30 cellular contexts compared by ENCODE assay signal in the genomic region with DNA sequence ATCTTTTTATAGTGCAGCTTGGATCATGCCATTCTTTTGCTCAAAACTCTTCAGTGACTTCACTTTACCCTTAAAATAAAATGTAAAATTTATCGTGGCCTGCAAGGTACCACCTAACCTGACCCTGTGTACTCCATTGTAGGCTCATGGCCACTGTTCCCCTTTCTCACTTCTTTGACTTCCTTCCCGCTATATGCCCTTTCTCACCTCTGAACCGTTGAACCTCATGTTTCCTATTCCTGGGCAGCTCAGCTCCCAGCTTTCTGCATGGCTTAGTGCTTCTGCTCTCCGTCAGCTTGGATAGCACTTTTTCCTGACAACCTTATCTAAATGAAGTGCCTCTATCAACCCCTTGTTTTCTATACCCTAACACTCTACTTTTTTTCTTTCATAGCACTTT.
"Had no signal": no experiment of that assay in that cellular context is flagged by ENCODE, and none has a peak within 500 bp of the region (broad histone marks: within the 10 kb centered on the region; RNA-seq: fewer than 3 reads in every experiment).

No MANE protein-coding gene starts in this region.

- H3K4me3 ChIP-seq: adrenal gland, body of pancreas, colonic mucosa had no signal

- DNase-seq: activated B cell treated with CpG ODN at 0.5 μM for 24 hours; activated CD4-positive, alpha-beta T cell treated with anti-CD3 and anti-CD28 coated beads for 48 hours; activated CD4-positive, alpha-beta T cell treated with anti-CD3 and anti-CD28 coated beads, Interleukin-2, amount 50 U/mL, for 1 hour; activated CD4-positive, alpha-beta T cell treated with anti-CD3 and anti-CD28 coated beads, Interleukin-2, amount 50 U/mL, for 48 hours; activated CD8-positive, alpha-beta memory T cell treated with anti-CD3 and anti-CD28 coated beads for 24 hours; activated CD8-positive, alpha-beta T cell treated with anti-CD3 and anti-CD28 coated beads for 36 hours; activated effector memory CD4-positive, alpha-beta T cell treated with Interleukin-2 at 50 U/mL for 16 hours; activated gamma-delta T cell treated with Interleukin-2 at 50 U/mL for 16 hours; activated naive CD4-positive, alpha-beta T cell treated with anti-CD3 and anti-CD28 coated beads for 36 hours; activated naive CD8-positive, alpha-beta T cell treated with anti-CD3 and anti-CD28 coated beads for 36 hours; activated naive CD8-positive, alpha-beta T cell treated with anti-CD3 and anti-CD28 coated beads, Interleukin-2, amount 50 U/mL, for 24 hours; activated T-cell treated with anti-CD3 and anti-CD28 coated beads, Interleukin-2, amount 50 U/mL, for 4 hours; adrenal gland; amygdala; aorta; body of pancreas; central memory CD4-positive, alpha-beta T cell; cerebellar nuclear complex; colonic mucosa; effector CD8-positive, alpha-beta T cell; foreskin fibroblast; SW 1271; T-cell; T1000; WERI-Rb-1 had no signal

- H3K27ac ChIP-seq: adrenal gland, body of pancreas, colonic mucosa, WERI-Rb-1 had no signal

- H3K27me3 Mint-ChIP-seq: activated CD8-positive, alpha-beta T cell treated with anti-CD3 and anti-CD28 coated beads for 36 hours; activated naive CD4-positive, alpha-beta T cell treated with anti-CD3 and anti-CD28 coated beads, Interleukin-2, amount 50 U/mL, for 24 hours; activated naive CD8-positive, alpha-beta T cell treated with anti-CD3 and anti-CD28 coated beads for 36 hours; activated naive CD8-positive, alpha-beta T cell treated with anti-CD3 and anti-CD28 coated beads, Interleukin-2, amount 50 U/mL, for 24 hours; activated T-helper 17 cell treated with anti-CD3 and anti-CD28 coated beads, Interleukin-2, amount 50 U/mL, for 72 hours; T-cell had no signal

- H3K27me3 ChIP-seq: adrenal gland, body of pancreas, colonic mucosa had no signal

- H3K4me3 Mint-ChIP-seq: activated B cell treated with CpG ODN at 0.5 μM for 24 hours; activated CD8-positive, alpha-beta T cell treated with anti-CD3 and anti-CD28 coated beads for 36 hours; activated naive CD4-positive, alpha-beta T cell treated with anti-CD3 and anti-CD28 coated beads for 36 hours; activated naive CD4-positive, alpha-beta T cell treated with anti-CD3 and anti-CD28 coated beads, Interleukin-2, amount 50 U/mL, for 24 hours; activated naive CD8-positive, alpha-beta T cell treated with anti-CD3 and anti-CD28 coated beads for 36 hours; activated naive CD8-positive, alpha-beta T cell treated with anti-CD3 and anti-CD28 coated beads, Interleukin-2, amount 50 U/mL, for 24 hours; activated T-cell treated with anti-CD3 and anti-CD28 coated beads, Interleukin-2, amount 50 U/mL, for 4 hours; activated T-helper 17 cell treated with anti-CD3 and anti-CD28 coated beads, Interleukin-2, amount 50 U/mL, for 72 hours; T-cell; T-helper 1 cell treated with Interleukin-12 subunit alpha and Interleukin-12 subunit beta and Interleukin-4 antibody, amounts not matched to agents 30 μg/mL and 1 μg/mL, for 36 hours had no signal

- H3K36me3 ChIP-seq: colonic mucosa had no signal

- H3K9me3 ChIP-seq: adrenal gland, body of pancreas, colonic mucosa had no signal

- H3K4me1 Mint-ChIP-seq: activated B cell treated with CpG ODN at 0.5 μM for 24 hours; activated naive CD4-positive, alpha-beta T cell treated with anti-CD3 and anti-CD28 coated beads, Interleukin-2, amount 50 U/mL, for 24 hours; activated naive CD8-positive, alpha-beta T cell treated with anti-CD3 and anti-CD28 coated beads for 36 hours; activated naive CD8-positive, alpha-beta T cell treated with anti-CD3 and anti-CD28 coated beads, Interleukin-2, amount 50 U/mL, for 24 hours; activated T-helper 17 cell treated with anti-CD3 and anti-CD28 coated beads, Interleukin-2, amount 50 U/mL, for 72 hours; T-cell had no signal

- ATAC-seq: activated CD4-positive, CD25-positive, alpha-beta regulatory T cell treated with anti-CD3 and anti-CD28 coated beads, Interleukin-2, amount 50 U/mL, for 24 hours; activated CD8-positive, alpha-beta T cell treated with anti-CD3 and anti-CD28 coated beads for 36 hours; activated naive CD8-positive, alpha-beta T cell treated with anti-CD3 and anti-CD28 coated beads, Interleukin-2, amount 50 U/mL, for 24 hours; activated T-cell treated with anti-CD3 and anti-CD28 coated beads, Interleukin-2, amount 50 U/mL, for 4 hours; activated T-helper 17 cell treated with anti-CD3 and anti-CD28 coated beads, Interleukin-2, amount 50 U/mL, for 72 hours; body of pancreas; esophagus mucosa; T-cell had no signal

- H3K36me3 Mint-ChIP-seq: activated naive CD8-positive, alpha-beta T cell treated with anti-CD3 and anti-CD28 coated beads for 36 hours had no signal

- H3K4me1 ChIP-seq: adrenal gland, colonic mucosa had no signal

- H3K9me3 Mint-ChIP-seq: activated B cell treated with CpG ODN at 0.5 μM for 24 hours; activated CD8-positive, alpha-beta T cell treated with anti-CD3 and anti-CD28 coated beads for 36 hours; activated naive CD4-positive, alpha-beta T cell treated with anti-CD3 and anti-CD28 coated beads for 36 hours; activated naive CD4-positive, alpha-beta T cell treated with anti-CD3 and anti-CD28 coated beads, Interleukin-2, amount 50 U/mL, for 24 hours; activated naive CD8-positive, alpha-beta T cell treated with anti-CD3 and anti-CD28 coated beads for 36 hours; activated naive CD8-positive, alpha-beta T cell treated with anti-CD3 and anti-CD28 coated beads, Interleukin-2, amount 50 U/mL, for 24 hours; activated T-cell treated with anti-CD3 and anti-CD28 coated beads, Interleukin-2, amount 50 U/mL, for 4 hours; activated T-helper 17 cell treated with anti-CD3 and anti-CD28 coated beads, Interleukin-2, amount 50 U/mL, for 72 hours; T-cell; T-helper 1 cell treated with Interleukin-12 subunit alpha and Interleukin-12 subunit beta and Interleukin-4 antibody, amounts not matched to agents 30 μg/mL and 1 μg/mL, for 36 hours had no signal

- H3K27ac Mint-ChIP-seq: activated B cell treated with CpG ODN at 0.5 μM for 24 hours; activated CD8-positive, alpha-beta T cell treated with anti-CD3 and anti-CD28 coated beads for 36 hours; activated naive CD4-positive, alpha-beta T cell treated with anti-CD3 and anti-CD28 coated beads for 36 hours; activated naive CD8-positive, alpha-beta T cell treated with anti-CD3 and anti-CD28 coated beads for 36 hours; activated naive CD8-positive, alpha-beta T cell treated with anti-CD3 and anti-CD28 coated beads, Interleukin-2, amount 50 U/mL, for 24 hours; activated T-helper 17 cell treated with anti-CD3 and anti-CD28 coated beads, Interleukin-2, amount 50 U/mL, for 72 hours; T-cell; T-helper 1 cell treated with Interleukin-12 subunit alpha and Interleukin-12 subunit beta and Interleukin-4 antibody, amounts not matched to agents 30 μg/mL and 1 μg/mL, for 36 hours had no signal
